ENCODE assay signal across 21 cellular contexts in the genomic region with DNA sequence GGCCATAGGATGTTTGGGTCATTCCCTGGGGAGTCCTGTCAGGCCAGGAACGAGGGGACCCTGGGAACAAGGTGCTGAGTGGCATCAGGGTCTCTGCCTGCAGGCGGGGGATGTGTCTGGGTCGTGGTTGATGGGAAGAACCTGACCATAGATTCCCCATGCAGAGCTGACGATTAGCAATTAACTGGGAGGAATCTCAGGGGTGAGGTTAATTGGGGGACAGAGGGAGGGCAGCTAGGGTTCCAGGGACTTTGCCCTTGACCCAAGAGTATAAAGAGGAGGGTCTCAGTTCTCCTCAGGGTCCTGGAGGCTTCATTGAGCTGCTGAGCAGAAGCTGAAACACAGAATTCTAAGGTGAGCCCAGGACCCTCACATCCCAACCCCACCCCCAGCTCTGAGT. TPM values are rescaled to one million over a fixed set of nuclear protein-coding genes. Genes with fewer than 3 reads are reported as not detected.
DNase-seq lines count a peak whose midpoint lies in the region; ATAC-seq, FAIRE-seq and TF ChIP-seq lines count a peak whose summit lies in the region.
"Had no signal": no experiment of that assay in that cellular context is flagged by ENCODE, and none has a peak within 500 bp of the region (broad histone marks: within the 10 kb centered on the region; RNA-seq: fewer than 3 reads in every experiment).

A gene with protein sequence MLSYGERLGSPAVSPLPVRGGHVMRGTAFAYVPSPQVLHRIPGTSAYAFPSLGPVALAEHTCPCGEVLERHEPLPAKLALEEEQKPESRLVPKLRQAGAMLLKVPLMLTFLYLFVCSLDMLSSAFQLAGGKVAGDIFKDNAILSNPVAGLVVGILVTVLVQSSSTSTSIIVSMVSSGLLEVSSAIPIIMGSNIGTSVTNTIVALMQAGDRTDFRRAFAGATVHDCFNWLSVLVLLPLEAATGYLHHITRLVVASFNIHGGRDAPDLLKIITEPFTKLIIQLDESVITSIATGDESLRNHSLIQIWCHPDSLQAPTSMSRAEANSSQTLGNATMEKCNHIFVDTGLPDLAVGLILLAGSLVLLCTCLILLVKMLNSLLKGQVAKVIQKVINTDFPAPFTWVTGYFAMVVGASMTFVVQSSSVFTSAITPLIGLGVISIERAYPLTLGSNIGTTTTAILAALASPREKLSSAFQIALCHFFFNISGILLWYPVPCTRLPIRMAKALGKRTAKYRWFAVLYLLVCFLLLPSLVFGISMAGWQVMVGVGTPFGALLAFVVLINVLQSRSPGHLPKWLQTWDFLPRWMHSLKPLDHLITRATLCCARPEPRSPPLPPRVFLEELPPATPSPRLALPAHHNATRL (plus strand): TSS at position 301 of the 400 bp plus-strand sequence. CDS start 1,308 bp downstream, outside the sequence.

- no peak for FAIRE-seq in HepG2 (lab: Jason Lieb, UNC)
- FAIRE-seq in pancreas (lab: Jason Lieb, UNC), result no peak
- FAIRE-seq: A204.1, D721Med, GM12892, GM18507 had no signal

- no peak within 1 kb of the TSS for H2BK15ac ChIP-seq in neuronal stem cell (ENCODE audit: low read length)

- peak within 1 kb of the TSS; percentile 39 for H2BK5ac ChIP-seq in neuronal stem cell (ENCODE audit: low read length)

- TF ChIP-seq POLR2A in HepG2 (IDR thresholded peaks at IDR 0.05; ENCODE audit: insufficient read depth in 1 of 2, low read depth in 2 of 2, low read length in 2 of 2), result no peak
- no peak for TF ChIP-seq POLR2A in right lobe of liver (IDR thresholded peaks at IDR 0.05)

- no peak within 1 kb of the TSS for H2AFZ ChIP-seq in HepG2 (ENCODE audit: low read length)
- no peak within 1 kb of the TSS for H2AFZ ChIP-seq in neuronal stem cell (ENCODE audit: low read length)
- H2AFZ ChIP-seq: GM23338 had no signal

- intact Hi-C loops in activated CD8-positive, alpha-beta T cell treated with anti-CD3 and anti-CD28 coated beads for 36 hours (cut with micrococcal nuclease), result no loop called here
- intact Hi-C loops in HepG2 (cut with micrococcal nuclease; ENCODE audit: unreplicated experiment), result no loop called here
- intact Hi-C loops in right lobe of liver (cut with DNase I), result loop anchor here in 1 of 2 donors (10.0 kb wide), 1 partner anchor 69 kb away; a partner anchor contains a TSS
- intact Hi-C loops in pancreas (cut with DNase I), result loop anchor here in 1 of 3 donors (10.0 kb wide), 1 partner anchor 69 kb away; a partner anchor contains a TSS

- in situ Hi-C loops in HepG2 (cut with HindIII; ENCODE audit: extremely low pct_ligation_motif_present, low pct_unique_long_range_greater_than_20kb), result no loop called here

- H3K36me3 Mint-ChIP-seq in activated CD8-positive, alpha-beta T cell treated with anti-CD3 and anti-CD28 coated beads, Interleukin-2, amount 10 ng/mL, durations not matched to agents 7 days and 5 days (ENCODE audit: low read depth), result no peaks in the 10 kb centered on the region
- no peaks in the 10 kb centered on the region for H3K36me3 Mint-ChIP-seq in activated CD8-positive, alpha-beta T cell treated with anti-CD3 and anti-CD28 coated beads for 36 hours (ENCODE audit: low read depth)
- H3K36me3 Mint-ChIP-seq in effector memory CD8-positive, alpha-beta T cell (ENCODE audit: insufficient read depth), result peaks cover 4% of the 10 kb centered on the region

- H3K79me1 ChIP-seq in neuronal stem cell (ENCODE audit: low read depth, low read length), result no peaks in the 10 kb centered on the region

- WGBS in HepG2 (ENCODE audit: low lambda C conversion rate), result 25% methylated on average over 4 of the region's 4 CpGs
- 58% methylated on average over 2 of the region's 4 CpGs for WGBS in right lobe of liver (ENCODE audit: insufficient coverage, low coverage, low lambda C conversion rate, missing lambda C conversion rate)
- no CpG with 5 or more reads among the region's 4 CpGs for WGBS in neuronal stem cell (ENCODE audit: extremely low coverage in 2 of 2, insufficient read length in 2 of 2, insufficient replicate concordance in 1 of 2), 2 donors
- WGBS in pancreas, 2 donors, result 61 to 65% methylated on average over 4 of the region's 4 CpGs

- H3K9me3 ChIP-seq in HepG2 (ENCODE audit: low read length) (no peaks in the 10 kb centered on the region), right lobe of liver (no peaks in the 10 kb centered on the region), neuronal stem cell (replicated peaks in 1 of 2; ENCODE audit: control insufficient read depth in 2 of 2, insufficient read depth in 1 of 2, low read depth in 1 of 2, low read length in 2 of 2) (no peaks in the 10 kb centered on the region), pancreas (no peaks in the 10 kb centered on the region)

- H3K4me2 ChIP-seq in HepG2 (ENCODE audit: low read depth, low read length) (peak within 1 kb of the TSS; percentile 5; the same call in 1 of the 2 replicates), neuronal stem cell (ENCODE audit: insufficient read depth, low read length, poor library complexity, severe bottlenecking) (no peak within 1 kb of the TSS)
- H3K4me2 ChIP-seq: GM23338 had no signal

- no peak within 1 kb of the TSS for H3K23ac ChIP-seq in neuronal stem cell (ENCODE audit: low read depth, low read length, poor library complexity)

- peak within 1 kb of the TSS; percentile 83 for H2AK5ac ChIP-seq in neuronal stem cell (ENCODE audit: low read depth, low read length)

- ATAC-seq in activated CD8-positive, alpha-beta T cell treated with anti-CD3 and anti-CD28 coated beads, Interleukin-2, amount 10 ng/mL, durations not matched to agents 7 days and 5 days, result no peak
- no peak for ATAC-seq in activated CD8-positive, alpha-beta T cell treated with anti-CD3 and anti-CD28 coated beads for 36 hours
- ATAC-seq in HepG2, result no peak
- no peak for ATAC-seq in right lobe of liver
- ATAC-seq in effector memory CD8-positive, alpha-beta T cell (replicated peaks), result no peak
- no peak for ATAC-seq in pancreas
- ATAC-seq: GM23338, HCT116, Panc1 had no signal

- H2BK120ac ChIP-seq in neuronal stem cell (ENCODE audit: low read depth, low read length), result no peak within 1 kb of the TSS

- H4K8ac ChIP-seq in neuronal stem cell (ENCODE audit: low read depth, low read length), result peak within 1 kb of the TSS; percentile 43

- TF ChIP-seq EP300 in HepG2 (IDR thresholded peaks at IDR 0.05; ENCODE audit: low read depth in 2 of 2, low read length in 2 of 2) (no peak), HepG2 (CRISPR knock-in tag; IDR thresholded peaks at IDR 0.05; ENCODE audit: borderline replicate concordance) (no peak)

- no peak within 1 kb of the TSS for H4K91ac ChIP-seq in neuronal stem cell (ENCODE audit: low read depth, low read length, poor library complexity)

- peaks cover 8 to 28% of the 10 kb centered on the region in 2 experiments; a peak in 4 of 5 replicates for H3K27me3 ChIP-seq in HepG2 (ENCODE audit: control insufficient read depth in 1 of 2, insufficient read depth in 2 of 2, low read length in 2 of 2)
- H3K27me3 ChIP-seq in right lobe of liver, result no peaks in the 10 kb centered on the region
- peaks cover 0 to 55% (median 2%) of the 10 kb centered on the region in 3 experiments for H3K27me3 ChIP-seq in neuronal stem cell (ENCODE audit: control insufficient read depth in 3 of 3, insufficient read depth in 3 of 3, low read depth in 1 of 3, low read length in 3 of 3)
- H3K27me3 ChIP-seq in pancreas, result no peaks in the 10 kb centered on the region

- no peaks in the 10 kb centered on the region for H3K36me3 ChIP-seq in HepG2 (replicated peaks in 1 of 2; ENCODE audit: control insufficient read depth in 1 of 2, insufficient read depth in 2 of 2, low read length in 2 of 2)
- H3K36me3 ChIP-seq in right lobe of liver, result no peaks in the 10 kb centered on the region
- no peaks in the 10 kb centered on the region for H3K36me3 ChIP-seq in neuronal stem cell (replicated peaks in 1 of 2; ENCODE audit: control insufficient read depth in 2 of 2, insufficient read depth in 2 of 2, low read length in 2 of 2)
- H3K36me3 ChIP-seq in pancreas, result no peaks in the 10 kb centered on the region

- POLR2A ChIA-PET in activated CD8-positive, alpha-beta T cell treated with anti-CD3 and anti-CD28 coated beads, Interleukin-2, amount 10 ng/mL, durations not matched to agents 7 days and 5 days (lab: Charles Lee), result no interaction called here
- POLR2A ChIA-PET in activated CD8-positive, alpha-beta T cell treated with anti-CD3 and anti-CD28 coated beads for 36 hours (lab: Charles Lee), result interaction anchor here (1.0 kb wide), 1 partner anchor 94 kb away, joined by 3 read pairs; no protein-coding TSS in a partner anchor
- POLR2A ChIA-PET in HepG2 (lab: Yijun Ruan, JAX), result interaction anchor here (3.0 kb wide), 1 partner anchor 12 kb away, joined by 19 read pairs; no protein-coding TSS in a partner anchor

- peak within 1 kb of the TSS; percentile 66 for H3K14ac ChIP-seq in neuronal stem cell (ENCODE audit: low read length)

- H3K27ac ChIP-seq in HepG2 (ENCODE audit: extremely low read length, insufficient read depth, low read length), result no peak within 1 kb of the TSS
- H3K27ac ChIP-seq in right lobe of liver, result no peak within 1 kb of the TSS
- no peak within 1 kb of the TSS for H3K27ac ChIP-seq in neuronal stem cell (replicated peaks; ENCODE audit: low read length)
- H3K27ac ChIP-seq in pancreas, result no peak within 1 kb of the TSS

- peaks cover 3% of the 10 kb centered on the region for H3K27me3 Mint-ChIP-seq in activated CD8-positive, alpha-beta T cell treated with anti-CD3 and anti-CD28 coated beads, Interleukin-2, amount 10 ng/mL, durations not matched to agents 7 days and 5 days (ENCODE audit: low read depth)
- no peaks in the 10 kb centered on the region for H3K27me3 Mint-ChIP-seq in activated CD8-positive, alpha-beta T cell treated with anti-CD3 and anti-CD28 coated beads for 36 hours
- no peaks in the 10 kb centered on the region for H3K27me3 Mint-ChIP-seq in effector memory CD8-positive, alpha-beta T cell

- H3K9ac ChIP-seq in HepG2 (ENCODE audit: insufficient read depth, low read depth, low read length) (no peak within 1 kb of the TSS), neuronal stem cell (ENCODE audit: low read depth, low read length, poor library complexity) (no peak within 1 kb of the TSS)

- H3K27ac Mint-ChIP-seq in activated CD8-positive, alpha-beta T cell treated with anti-CD3 and anti-CD28 coated beads, Interleukin-2, amount 10 ng/mL, durations not matched to agents 7 days and 5 days, result peak within 1 kb of the TSS; percentile 21
- H3K27ac Mint-ChIP-seq in activated CD8-positive, alpha-beta T cell treated with anti-CD3 and anti-CD28 coated beads for 36 hours, result no peak within 1 kb of the TSS
- peak within 1 kb of the TSS in 1 of 2 donors; percentile 84 for H3K27ac Mint-ChIP-seq in effector memory CD8-positive, alpha-beta T cell
- H3K27ac Mint-ChIP-seq: GM23338 had no signal

- no peaks in the 10 kb centered on the region for H3K79me2 ChIP-seq in HepG2 (ENCODE audit: insufficient read depth, low read length)

- no peaks in the 10 kb centered on the region for H3K9me3 Mint-ChIP-seq in activated CD8-positive, alpha-beta T cell treated with anti-CD3 and anti-CD28 coated beads, Interleukin-2, amount 10 ng/mL, durations not matched to agents 7 days and 5 days (ENCODE audit: insufficient read depth)
- no peaks in the 10 kb centered on the region for H3K9me3 Mint-ChIP-seq in activated CD8-positive, alpha-beta T cell treated with anti-CD3 and anti-CD28 coated beads for 36 hours
- H3K9me3 Mint-ChIP-seq in effector memory CD8-positive, alpha-beta T cell, result no peaks in the 10 kb centered on the region
- H3K9me3 Mint-ChIP-seq: GM23338 had no signal

- H3K4me1 Mint-ChIP-seq in activated CD8-positive, alpha-beta T cell treated with anti-CD3 and anti-CD28 coated beads, Interleukin-2, amount 10 ng/mL, durations not matched to agents 7 days and 5 days (ENCODE audit: low read depth), result peaks cover 65% of the 10 kb centered on the region
- H3K4me1 Mint-ChIP-seq in activated CD8-positive, alpha-beta T cell treated with anti-CD3 and anti-CD28 coated beads for 36 hours (ENCODE audit: low read depth), result peaks cover 34% of the 10 kb centered on the region
- peaks cover 28 to 30% of the 10 kb centered on the region in 2 donors for H3K4me1 Mint-ChIP-seq in effector memory CD8-positive, alpha-beta T cell (ENCODE audit: low read depth in 2 of 2)

- no peak within 1 kb of the TSS for H3K4me3 Mint-ChIP-seq in activated CD8-positive, alpha-beta T cell treated with anti-CD3 and anti-CD28 coated beads, Interleukin-2, amount 10 ng/mL, durations not matched to agents 7 days and 5 days
- H3K4me3 Mint-ChIP-seq in activated CD8-positive, alpha-beta T cell treated with anti-CD3 and anti-CD28 coated beads for 36 hours, result no peak within 1 kb of the TSS
- peak within 1 kb of the TSS; percentile 50 to 51 for H3K4me3 Mint-ChIP-seq in effector memory CD8-positive, alpha-beta T cell
- H3K4me3 Mint-ChIP-seq: GM23338 had no signal

- no peaks in the 10 kb centered on the region for H4K20me1 ChIP-seq in HepG2 (ENCODE audit: insufficient read depth, low read length)

- CTCF ChIA-PET in activated CD8-positive, alpha-beta T cell treated with anti-CD3 and anti-CD28 coated beads, Interleukin-2, amount 10 ng/mL, durations not matched to agents 7 days and 5 days (lab: Charles Lee), result interaction anchor here (0.9 to 5.7 kb wide), 7 partner anchors 12 to 73 kb away, joined by 3 to 28 read pairs (median 6); no protein-coding TSS in a partner anchor
- CTCF ChIA-PET in activated CD8-positive, alpha-beta T cell treated with anti-CD3 and anti-CD28 coated beads for 36 hours (lab: Charles Lee), result interaction anchor here (0.9 to 5.0 kb wide), 7 partner anchors 10 to 117 kb away, joined by 3 to 21 read pairs (median 5); no protein-coding TSS in a partner anchor
- CTCF ChIA-PET in HepG2 (lab: Yijun Ruan, JAX; ENCODE audit: low intra/inter-chr PET ratio, low total read pairs), result no interaction called here

- H3K4me1 ChIP-seq in HepG2 (ENCODE audit: insufficient read depth, low read length) (peaks cover 62% of the 10 kb centered on the region), right lobe of liver (peaks cover 0 to 27% (median 9%) of the 10 kb centered on the region in 4 donors), neuronal stem cell (ENCODE audit: control insufficient read depth in 2 of 2, insufficient read depth in 1 of 2, low read depth in 1 of 2, low read length in 2 of 2) (peaks cover 3 to 5% of the 10 kb centered on the region in 2 donors), pancreas (no peaks in the 10 kb centered on the region)

- no peak within 1 kb of the TSS for H2BK12ac ChIP-seq in neuronal stem cell (ENCODE audit: low read length)

- H3K18ac ChIP-seq in neuronal stem cell (ENCODE audit: low read length), result no peak within 1 kb of the TSS

- TF ChIP-seq RAD21 in HepG2 (CRISPR knock-in tag; IDR thresholded peaks at IDR 0.05), result no peak

- H3K4me3 ChIP-seq in HepG2 (replicated peaks in 1 of 3; ENCODE audit: insufficient read depth in 1 of 3, low read depth in 2 of 3, low read length in 3 of 3) (0 out of 6 replicates have a peak within 1 kb of the TSS, but pooled peaks of 1 of the 3 experiments have one; percentile 9), right lobe of liver (no peak within 1 kb of the TSS), neuronal stem cell (ENCODE audit: low read length in 2 of 2) (no peak within 1 kb of the TSS), pancreas (no peak within 1 kb of the TSS)
- H3K4me3 ChIP-seq: GM23338 had no signal

- no TSS peak for BruUV-seq in HepG2 (replicated peaks; lab: Mats Ljungman, UMichigan)

- no peak within 1 kb of the TSS for H3K4ac ChIP-seq in neuronal stem cell (ENCODE audit: low read length)

- TF ChIP-seq CTCF in activated CD8-positive, alpha-beta T cell treated with anti-CD3 and anti-CD28 coated beads for 36 hours (IDR thresholded peaks at IDR 0.05), result no peak
- TF ChIP-seq CTCF in HepG2 (CRISPR knock-in tag; IDR thresholded peaks at IDR 0.05), result no peak
- no peak for TF ChIP-seq CTCF in right lobe of liver (IDR thresholded peaks at IDR 0.05)
- TF ChIP-seq CTCF in pancreas (IDR thresholded peaks at IDR 0.05), result no peak

- no peak for DNase-seq in activated CD8-positive, alpha-beta T cell treated with anti-CD3 and anti-CD28 coated beads, Interleukin-2, amount 10 ng/mL, durations not matched to agents 7 days and 5 days
- no peak for DNase-seq in activated CD8-positive, alpha-beta T cell treated with anti-CD3 and anti-CD28 coated beads for 36 hours
- DNase-seq in HepG2 (ENCODE audit: low spot score) (no peak), right lobe of liver (no peak), neuronal stem cell (ENCODE audit: low spot score) (no peak), pancreas (no peak), NCI-H345 (lab: John Stamatoyannopoulos, UW) (no peak)
- no peak for DNase-seq in effector memory CD8-positive, alpha-beta T cell
- DNase-seq: DMS79, NCI-H1105, NCI-H1694, NCI-H2081 treated with DMSO at 0.1 percent for 48 hours had no signal

RNA-seq across cellular contexts. Expression of the gene that starts here (rescaled TPM):
- 1 to 10 TPM; 2.0 to 2.1 TPM for total RNA-seq in activated CD8-positive, alpha-beta T cell treated with anti-CD3 and anti-CD28 coated beads, Interleukin-2, amount 10 ng/mL, durations not matched to agents 7 days and 5 days
- under 1 TPM; 0.29 to 0.43 TPM for total RNA-seq in activated CD8-positive, alpha-beta T cell treated with anti-CD3 and anti-CD28 coated beads for 36 hours
- total RNA-seq in HepG2 (2016; rRNA removed; fragmentation: Illumina TruSeq; extraction: Trizol) (0.20 TPM in 1 of 2 replicates, not detected in the other), right lobe of liver (1 to 10 TPM in 3 of 6 experiments, under 1 TPM in 2, not detected in 1; 0.12 to 5.3 (median 1.6) TPM), pancreas (not detected)
- total RNA-seq in HepG2 (2016; cell fraction: cytosol; rRNA removed; fragmentation: Illumina TruSeq; extraction: Trizol; ENCODE audit: low read depth), result not detected in 2 replicates
- not detected in 2 replicates for total RNA-seq in HepG2 (2016; cell fraction: insoluble cytoplasmic fraction; rRNA removed; fragmentation: Illumina TruSeq; extraction: Trizol)
- total RNA-seq in HepG2 (2016; cell fraction: membrane; rRNA removed; fragmentation: Illumina TruSeq; extraction: Trizol), result not detected in 2 replicates
- total RNA-seq in HepG2 (2016; cell fraction: nucleus; rRNA removed; fragmentation: Illumina TruSeq; extraction: Trizol), result not detected in 2 replicates
- polyA plus RNA-seq in HepG2 (2011; rRNA removed) (0.03 TPM in 2 replicates), pancreas (not detected)
- 0.03 TPM in 1 of 2 replicates, not detected in the other for polyA plus RNA-seq in HepG2 (2011; cell fraction: cytosol; rRNA removed)
- polyA plus RNA-seq in HepG2 (2011; cell fraction: nucleus; rRNA removed), result 0.21 and 0.24 TPM in 2 replicates
- not detected in 2 replicates for polyA plus RNA-seq in HepG2 (2012)
- not detected in 2 replicates for polyA plus RNA-seq in HepG2 (2016; cell fraction: cytosol; fragmentation: Illumina TruSeq; extraction: Trizol; ENCODE audit: low read depth)
- polyA plus RNA-seq in HepG2 (2016; cell fraction: insoluble cytoplasmic fraction; fragmentation: Illumina TruSeq; extraction: Trizol; ENCODE audit: low read depth), result not detected in 2 replicates
- polyA plus RNA-seq in HepG2 (2016; cell fraction: membrane; fragmentation: Illumina TruSeq; extraction: Trizol; ENCODE audit: low read depth), result not detected in 2 replicates
- polyA plus RNA-seq in HepG2 (2016; cell fraction: nucleus; fragmentation: Illumina TruSeq; extraction: Trizol; ENCODE audit: insufficient read depth, low read depth), result not detected in 2 replicates
- not detected in 2 replicates for polyA minus RNA-seq in HepG2 (2011; rRNA and poly(A)+ RNA removed; ENCODE audit: low replicate concordance)
- polyA minus RNA-seq in HepG2 (2011; cell fraction: cytosol; rRNA and poly(A)+ RNA removed), result 1.4 TPM in 1 of 2 replicates, not detected in the other
- polyA minus RNA-seq in HepG2 (2011; cell fraction: nucleus; rRNA and poly(A)+ RNA removed), result not detected in 2 replicates
- polyA plus RNA-seq in neuronal stem cell (2013, experiment 1 of 2), result not detected
- polyA plus RNA-seq in neuronal stem cell (2013, experiment 2 of 2), result not detected
- total RNA-seq: GM23338, NCI-H460 had no signal
- polyA plus RNA-seq: BJ, GM23338 had no signal

Comparison
In these comparisons a context has a peak if more than half of its experiments do, and no peak if none do; other contexts are left out.
1. H3K4me3 Mint-ChIP-seq: peak in effector memory CD8-positive, alpha-beta T cell (2 of 2); none in activated CD8-positive, alpha-beta T cell treated with anti-CD3 and anti-CD28 coated beads, Interleukin-2, amount 10 ng/mL, durations not matched to agents 7 days and 5 days (single experiment) and activated CD8-positive, alpha-beta T cell treated with anti-CD3 and anti-CD28 coated beads for 36 hours (single experiment).